8 cellular contexts compared by ENCODE assay signal in genomic region chr20:36468149-36469000, GRCh38.
A peak's percentile ranks its signal among the peaks of the same experiment; 100 is the strongest.
DNase-seq lines count a peak whose midpoint lies in the region; ATAC-seq and TF ChIP-seq lines count a peak whose summit lies in the region.

No MANE protein-coding gene starts in this region.

- H3K36me3 ChIP-seq in right lobe of liver, result no peaks in the 10 kb centered on the region
- H3K36me3 ChIP-seq in tibial artery, result no peaks in the 10 kb centered on the region

- TF ChIP-seq CTCF in right lobe of liver (IDR thresholded peaks at IDR 0.05) (no peak), tibial artery (IDR thresholded peaks at IDR 0.05) (peak in 1 of 2 experiments; percentile 8)

- no peak overlapping the region for H3K4me3 ChIP-seq in right lobe of liver
- H3K4me3 ChIP-seq in tibial artery, result no peak overlapping the region

- intact Hi-C loops in activated T-helper 2 cell treated with anti-CD3 and anti-CD28 coated beads, Interferon-gamma antibody, Interleukin-2, Interleukin-4, amounts not matched to agents 10 μg/mL and 5 μg/mL and 100 μg/mL, durations not matched to agents 14 hours and 24 hours and 36 hours (cut with micrococcal nuclease), result loop anchor here (5.0 kb wide), 1 partner anchor 124 kb away; no protein-coding TSS in a partner anchor
- intact Hi-C loops in right lobe of liver (cut with DNase I), result no loop called here
- intact Hi-C loops in tibial artery (cut with DNase I; ENCODE audit: low total_unique reads), result no loop called here

- WGBS in right lobe of liver (ENCODE audit: insufficient coverage, low coverage, low lambda C conversion rate, missing lambda C conversion rate), result 37% methylated on average over 6 of the region's 10 CpGs

- no peaks in the 10 kb centered on the region for H3K27me3 ChIP-seq in right lobe of liver
- no peaks in the 10 kb centered on the region for H3K27me3 ChIP-seq in tibial artery

- peaks cover 68% of the 10 kb centered on the region for H3K4me1 Mint-ChIP-seq in activated T-helper 2 cell treated with anti-CD3 and anti-CD28 coated beads, Interferon-gamma antibody, Interleukin-2, Interleukin-4, amounts not matched to agents 10 μg/mL and 5 μg/mL and 100 μg/mL, durations not matched to agents 14 hours and 24 hours and 36 hours (ENCODE audit: low read depth)

- H3K9me3 Mint-ChIP-seq in activated T-helper 2 cell treated with anti-CD3 and anti-CD28 coated beads, Interferon-gamma antibody, Interleukin-2, Interleukin-4, amounts not matched to agents 10 μg/mL and 5 μg/mL and 100 μg/mL, durations not matched to agents 14 hours and 24 hours and 36 hours, result no peaks in the 10 kb centered on the region

- ATAC-seq in right lobe of liver (peak; percentile 70 to 81 (median 76)), GM19035 (IDR thresholded peaks at IDR 0.05; ENCODE audit: unreplicated experiment) (no peak)

- H3K4me3 Mint-ChIP-seq in activated T-helper 2 cell treated with anti-CD3 and anti-CD28 coated beads, Interferon-gamma antibody, Interleukin-2, Interleukin-4, amounts not matched to agents 10 μg/mL and 5 μg/mL and 100 μg/mL, durations not matched to agents 14 hours and 24 hours and 36 hours (ENCODE audit: low read depth), result no peak overlapping the region

- peak overlapping the region; percentile 63 for H3K27ac Mint-ChIP-seq in activated T-helper 2 cell treated with anti-CD3 and anti-CD28 coated beads, Interferon-gamma antibody, Interleukin-2, Interleukin-4, amounts not matched to agents 10 μg/mL and 5 μg/mL and 100 μg/mL, durations not matched to agents 14 hours and 24 hours and 36 hours

- H3K4me1 ChIP-seq in right lobe of liver, result peaks cover 0 to 67% (median 26%) of the 10 kb centered on the region in 4 donors
- peaks cover 5 to 100% (median 89%) of the 10 kb centered on the region in 4 donors for H3K4me1 ChIP-seq in tibial artery

- DNase-seq in NCI-H510A treated with DMSO at 0.1 percent for 48 hours (lab: John Stamatoyannopoulos, UW), result peak; percentile 39
- no peak for DNase-seq in NCI-H510A (lab: John Stamatoyannopoulos, UW)
- DNase-seq in activated T-helper 2 cell treated with anti-CD3 and anti-CD28 coated beads, Interferon-gamma antibody, Interleukin-2, Interleukin-4, amounts not matched to agents 10 μg/mL and 5 μg/mL and 100 μg/mL, durations not matched to agents 14 hours and 24 hours and 36 hours (ENCODE audit: low spot score), result no peak
- peak; percentile 62 to 66 (median 65) for DNase-seq in right lobe of liver
- peak in 1 of 2 donors; percentile 90 for DNase-seq in tibial artery
- no peak for DNase-seq in amniotic stem cell (lab: John Stamatoyannopoulos, UW)
- DNase-seq in D341Med (ENCODE audit: low spot score), result no peak

- H3K36me3 Mint-ChIP-seq in activated T-helper 2 cell treated with anti-CD3 and anti-CD28 coated beads, Interferon-gamma antibody, Interleukin-2, Interleukin-4, amounts not matched to agents 10 μg/mL and 5 μg/mL and 100 μg/mL, durations not matched to agents 14 hours and 24 hours and 36 hours (ENCODE audit: low read depth), result peaks cover 4% of the 10 kb centered on the region

- H3K27me3 Mint-ChIP-seq in activated T-helper 2 cell treated with anti-CD3 and anti-CD28 coated beads, Interferon-gamma antibody, Interleukin-2, Interleukin-4, amounts not matched to agents 10 μg/mL and 5 μg/mL and 100 μg/mL, durations not matched to agents 14 hours and 24 hours and 36 hours (ENCODE audit: low read depth), result no peaks in the 10 kb centered on the region

- H3K9me3 ChIP-seq in right lobe of liver (no peaks in the 10 kb centered on the region), tibial artery (no peaks in the 10 kb centered on the region)

- TF ChIP-seq POLR2A in right lobe of liver (IDR thresholded peaks at IDR 0.05), result no peak

- H3K27ac ChIP-seq in right lobe of liver (peak overlapping the region; percentile 40 to 64 (median 45)), tibial artery (peak overlapping the region; percentile 99)

Comparison
In these comparisons a context has a peak if more than half of its experiments do, and no peak if none do; other contexts are left out.
1. DNase-seq: peak in NCI-H510A treated with DMSO at 0.1 percent for 48 hours (single experiment) and right lobe of liver (3 of 3); none in NCI-H510A (single experiment), activated T-helper 2 cell treated with anti-CD3 and anti-CD28 coated beads, Interferon-gamma antibody, Interleukin-2, Interleukin-4, amounts not matched to agents 10 μg/mL and 5 μg/mL and 100 μg/mL, durations not matched to agents 14 hours and 24 hours and 36 hours (single experiment), amniotic stem cell (single experiment) and D341Med (single experiment).